ENCODE assay signal across 8 cellular contexts in the genomic region with DNA sequence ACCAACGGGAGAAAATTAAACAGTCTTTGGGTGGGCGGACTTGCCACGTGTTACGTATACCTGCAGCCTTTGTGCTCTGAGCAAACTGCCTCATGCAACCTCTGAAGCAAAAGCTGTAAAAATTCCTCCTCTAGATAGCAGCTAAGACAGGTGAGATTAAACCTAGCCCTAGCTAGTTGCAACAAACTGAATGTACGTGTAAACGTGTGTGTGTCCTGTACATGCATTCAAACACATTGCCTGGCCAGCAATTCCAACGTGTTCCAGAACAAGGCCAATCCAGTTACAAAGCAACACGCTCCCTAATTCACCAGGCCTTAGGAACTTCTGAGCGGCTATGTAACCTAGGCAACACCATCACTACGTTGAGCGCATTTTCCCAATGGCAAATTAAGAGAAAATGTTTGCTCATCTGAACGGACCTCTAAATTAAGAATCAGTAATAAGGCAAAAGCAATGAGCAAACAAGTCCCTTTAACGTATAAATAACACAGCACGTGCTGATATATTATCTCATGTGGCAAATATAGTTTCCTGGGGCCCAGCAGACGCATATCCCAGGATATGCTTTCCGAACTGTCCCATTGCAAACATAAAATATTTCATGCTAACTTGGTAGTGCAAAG. TPM values are rescaled to one million over a fixed set of nuclear protein-coding genes. Genes with fewer than 3 reads are reported as not detected.
A peak's percentile ranks its signal among the peaks of the same experiment; 100 is the strongest.
DNase-seq lines count a peak whose midpoint lies in the region; ATAC-seq lines count a peak whose summit lies in the region.

No MANE protein-coding gene starts in this region.

- no peaks in the 10 kb centered on the region for H3K9me3 Mint-ChIP-seq in stimulated activated naive CD8-positive, alpha-beta T cell treated with anti-CD3 and anti-CD28 coated beads, Interleukin-15, amount 100 ng/mL, for 72 hours

- ATAC-seq in HG03025 (IDR thresholded peaks at IDR 0.05; ENCODE audit: low FRiP score, unreplicated experiment) (peak; percentile 17), left lobe of liver (peak; percentile 66), GM18873 (IDR thresholded peaks at IDR 0.05; ENCODE audit: low FRiP score, unreplicated experiment) (no peak)
- no peak for ATAC-seq in stimulated activated naive CD8-positive, alpha-beta T cell treated with anti-CD3 and anti-CD28 coated beads, Interleukin-15, amount 100 ng/mL, for 72 hours

- peak overlapping the region; percentile 93 for H3K27ac ChIP-seq in cingulate gyrus (ENCODE audit: low read depth, low read length)

- H3K27ac Mint-ChIP-seq in stimulated activated naive CD8-positive, alpha-beta T cell treated with anti-CD3 and anti-CD28 coated beads, Interleukin-15, amount 100 ng/mL, for 72 hours: peak overlapping the region; percentile 96 to 98

- peak overlapping the region; percentile 92 to 95 for H3K4me3 Mint-ChIP-seq in stimulated activated naive CD8-positive, alpha-beta T cell treated with anti-CD3 and anti-CD28 coated beads, Interleukin-15, amount 100 ng/mL, for 72 hours

- DNase-seq in activated CD8-positive, alpha-beta memory T cell treated with anti-CD3 and anti-CD28 coated beads for 24 hours: peak; percentile 66
- DNase-seq in activated CD8-positive, alpha-beta memory T cell treated with anti-CD3 and anti-CD28 coated beads, Interleukin-2, amount 50 U/mL, for 48 hours: no peak
- DNase-seq in RPMI7951 (ENCODE audit: low read depth): peak; percentile 31
- no peak for DNase-seq in left lobe of liver (ENCODE audit: low spot score)
- no peak for DNase-seq in stimulated activated naive CD8-positive, alpha-beta T cell treated with anti-CD3 and anti-CD28 coated beads, Interleukin-15, amount 100 ng/mL, for 72 hours

- no peaks in the 10 kb centered on the region for H3K27me3 Mint-ChIP-seq in stimulated activated naive CD8-positive, alpha-beta T cell treated with anti-CD3 and anti-CD28 coated beads, Interleukin-15, amount 100 ng/mL, for 72 hours

- H3K4me1 Mint-ChIP-seq in stimulated activated naive CD8-positive, alpha-beta T cell treated with anti-CD3 and anti-CD28 coated beads, Interleukin-15, amount 100 ng/mL, for 72 hours: peaks cover 34% of the 10 kb centered on the region

RNA-seq across cellular contexts. Expression of a gene that starts 0.8 kb away (rescaled TPM):
- total RNA-seq in RPMI7951 (2014; rRNA removed; shearing (Covaris generic)): 38.8 and 51.1 TPM in 2 replicates
- total RNA-seq in left lobe of liver: 12.5 TPM

RNA-seq across cellular contexts. Expression of a gene that starts 46.4 kb away (rescaled TPM):
- total RNA-seq in RPMI7951 (2014; rRNA removed; shearing (Covaris generic)): 6.2 and 10.0 TPM in 2 replicates
- total RNA-seq in left lobe of liver: 60.8 TPM

RNA-seq across cellular contexts. Expression of a gene that starts 50.3 kb away (rescaled TPM):
- total RNA-seq in RPMI7951 (2014; rRNA removed; shearing (Covaris generic)): 12.5 and 17.2 TPM in 2 replicates
- 134 TPM for total RNA-seq in left lobe of liver

RNA-seq across cellular contexts. Expression of a gene that starts 50.7 kb away (rescaled TPM):
- 26.6 and 30.9 TPM in 2 replicates for total RNA-seq in RPMI7951 (2014; rRNA removed; shearing (Covaris generic))
- 0.60 TPM for total RNA-seq in left lobe of liver

Comparison
In these comparisons a context has a peak if more than half of its experiments do, and no peak if none do; other contexts are left out.
1. DNase-seq: peak in activated CD8-positive, alpha-beta memory T cell treated with anti-CD3 and anti-CD28 coated beads for 24 hours (single experiment) and RPMI7951 (single experiment); none in activated CD8-positive, alpha-beta memory T cell treated with anti-CD3 and anti-CD28 coated beads, Interleukin-2, amount 50 U/mL, for 48 hours (single experiment), left lobe of liver (single experiment) and stimulated activated naive CD8-positive, alpha-beta T cell treated with anti-CD3 and anti-CD28 coated beads, Interleukin-15, amount 100 ng/mL, for 72 hours (0 of 2).
2. ATAC-seq: peak in HG03025 (single experiment) and left lobe of liver (single experiment); none in stimulated activated naive CD8-positive, alpha-beta T cell treated with anti-CD3 and anti-CD28 coated beads, Interleukin-15, amount 100 ng/mL, for 72 hours (single experiment) and GM18873 (single experiment).